Comparison of ENCODE assay signal across 1 cellular context in the genomic region with DNA sequence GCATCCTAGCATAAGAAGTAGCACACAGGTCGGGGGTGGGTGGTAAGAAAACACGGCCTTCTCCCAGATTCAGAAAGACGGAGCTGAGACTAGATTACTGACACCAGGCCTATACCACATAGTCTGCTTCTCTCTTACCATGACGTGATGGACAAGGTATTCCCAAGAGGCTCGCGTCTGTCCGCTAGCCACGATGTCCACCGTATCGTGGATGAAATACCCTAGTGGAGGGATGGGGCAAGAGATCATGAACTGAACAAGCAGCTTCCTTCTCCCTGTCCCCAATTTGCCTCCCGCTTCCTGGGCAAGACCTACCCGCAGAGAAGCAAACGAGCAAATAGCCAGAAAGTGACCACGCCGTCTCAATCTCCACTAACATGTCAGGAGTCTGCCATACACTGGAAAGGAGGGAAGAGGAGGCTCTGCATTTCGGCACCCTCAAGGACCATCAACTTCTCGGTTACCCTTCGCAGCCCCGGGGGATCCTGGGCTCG.
A peak's percentile ranks its signal among the peaks of the same experiment; 100 is the strongest.
TF ChIP-seq lines count a peak whose summit lies in the region.

No MANE protein-coding gene starts in this region.

TF ChIP-seq in K562, 482 proteins besides CTCF, POLR2A, EP300 and RAD21 (continued from another document and continues in another):
- TF ChIP-seq, protein P1, sequence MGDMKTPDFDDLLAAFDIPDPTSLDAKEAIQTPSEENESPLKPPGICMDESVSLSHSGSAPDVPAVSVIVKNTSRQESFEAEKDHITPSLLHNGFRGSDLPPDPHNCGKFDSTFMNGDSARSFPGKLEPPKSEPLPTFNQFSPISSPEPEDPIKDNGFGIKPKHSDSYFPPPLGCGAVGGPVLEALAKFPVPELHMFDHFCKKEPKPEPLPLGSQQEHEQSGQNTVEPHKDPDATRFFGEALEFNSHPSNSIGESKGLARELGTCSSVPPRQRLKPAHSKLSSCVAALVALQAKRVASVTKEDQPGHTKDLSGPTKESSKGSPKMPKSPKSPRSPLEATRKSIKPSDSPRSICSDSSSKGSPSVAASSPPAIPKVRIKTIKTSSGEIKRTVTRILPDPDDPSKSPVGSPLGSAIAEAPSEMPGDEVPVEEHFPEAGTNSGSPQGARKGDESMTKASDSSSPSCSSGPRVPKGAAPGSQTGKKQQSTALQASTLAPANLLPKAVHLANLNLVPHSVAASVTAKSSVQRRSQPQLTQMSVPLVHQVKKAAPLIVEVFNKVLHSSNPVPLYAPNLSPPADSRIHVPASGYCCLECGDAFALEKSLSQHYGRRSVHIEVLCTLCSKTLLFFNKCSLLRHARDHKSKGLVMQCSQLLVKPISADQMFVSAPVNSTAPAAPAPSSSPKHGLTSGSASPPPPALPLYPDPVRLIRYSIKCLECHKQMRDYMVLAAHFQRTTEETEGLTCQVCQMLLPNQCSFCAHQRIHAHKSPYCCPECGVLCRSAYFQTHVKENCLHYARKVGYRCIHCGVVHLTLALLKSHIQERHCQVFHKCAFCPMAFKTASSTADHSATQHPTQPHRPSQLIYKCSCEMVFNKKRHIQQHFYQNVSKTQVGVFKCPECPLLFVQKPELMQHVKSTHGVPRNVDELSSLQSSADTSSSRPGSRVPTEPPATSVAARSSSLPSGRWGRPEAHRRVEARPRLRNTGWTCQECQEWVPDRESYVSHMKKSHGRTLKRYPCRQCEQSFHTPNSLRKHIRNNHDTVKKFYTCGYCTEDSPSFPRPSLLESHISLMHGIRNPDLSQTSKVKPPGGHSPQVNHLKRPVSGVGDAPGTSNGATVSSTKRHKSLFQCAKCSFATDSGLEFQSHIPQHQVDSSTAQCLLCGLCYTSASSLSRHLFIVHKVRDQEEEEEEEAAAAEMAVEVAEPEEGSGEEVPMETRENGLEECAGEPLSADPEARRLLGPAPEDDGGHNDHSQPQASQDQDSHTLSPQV (IDR thresholded peaks at IDR 0.05), result no peak
- TF ChIP-seq ZNF717 (CRISPR knock-in tag; IDR thresholded peaks at IDR 0.05) (no peak; the same call in 1 of the 2 replicates), TSC22D4 (tag; IDR thresholded peaks at IDR 0.05) (no peak), ZNF311 (CRISPR knock-in tag; IDR thresholded peaks at IDR 0.05) (no peak), CBX3 (IDR thresholded peaks at IDR 0.05; ENCODE audit: borderline replicate concordance in 1 of 2, low read length in 2 of 2) (peak in 1 of 2 experiments; percentile 34; a peak in 1 of 3 replicates), CREB1 (IDR thresholded peaks at IDR 0.05) (no peak), CREB1 (CRISPR knock-in tag; IDR thresholded peaks at IDR 0.05) (no peak), MTF1 (CRISPR knock-in tag; IDR thresholded peaks at IDR 0.05; ENCODE audit: borderline replicate concordance) (no peak), ZNF253 (CRISPR knock-in tag; conservative IDR thresholded peaks at IDR 0.05) (peak; percentile 48; the same call in 1 of the 2 replicates), GATA2 (CRISPR knock-in tag; IDR thresholded peaks at IDR 0.05) (no peak), NR3C1 (CRISPR knock-in tag; IDR thresholded peaks at IDR 0.05) (no peak), CBX5 (IDR thresholded peaks at IDR 0.05; ENCODE audit: borderline replicate concordance, low read depth) (peak; percentile 0; the same call in 1 of the 2 replicates), NFRKB (IDR thresholded peaks at IDR 0.05; ENCODE audit: low read depth) (no peak), ESRRB (CRISPR knock-in tag; IDR thresholded peaks at IDR 0.05; ENCODE audit: borderline replicate concordance) (no peak), SMAD4 (CRISPR knock-in tag; conservative IDR thresholded peaks at IDR 0.05) (no peak), ZNF766 (CRISPR knock-in tag; conservative IDR thresholded peaks at IDR 0.05) (no peak), PCBP1 (IDR thresholded peaks at IDR 0.05; ENCODE audit: low read depth, low read length, poor library complexity, severe bottlenecking) (no peak), ZNF324 (CRISPR knock-in tag; IDR thresholded peaks at IDR 0.05) (no peak), POU5F1 (IDR thresholded peaks at IDR 0.05; ENCODE audit: borderline replicate concordance, low read depth, low read length, partially characterized antibody) (no peak), POLR2H (tag; IDR thresholded peaks at IDR 0.05; ENCODE audit: low read depth) (no peak), ILK (tag; IDR thresholded peaks at IDR 0.05; ENCODE audit: borderline replicate concordance, low read depth) (no peak), MCM2 (IDR thresholded peaks at IDR 0.05; ENCODE audit: low read depth) (no peak), CHD1 (IDR thresholded peaks at IDR 0.05; ENCODE audit: low read length) (no peak), NCOA4 (IDR thresholded peaks at IDR 0.05; ENCODE audit: partially characterized antibody) (no peak), SETDB1 (IDR thresholded peaks at IDR 0.05; ENCODE audit: low read length) (no peak)
- TF ChIP-seq, protein P2, sequence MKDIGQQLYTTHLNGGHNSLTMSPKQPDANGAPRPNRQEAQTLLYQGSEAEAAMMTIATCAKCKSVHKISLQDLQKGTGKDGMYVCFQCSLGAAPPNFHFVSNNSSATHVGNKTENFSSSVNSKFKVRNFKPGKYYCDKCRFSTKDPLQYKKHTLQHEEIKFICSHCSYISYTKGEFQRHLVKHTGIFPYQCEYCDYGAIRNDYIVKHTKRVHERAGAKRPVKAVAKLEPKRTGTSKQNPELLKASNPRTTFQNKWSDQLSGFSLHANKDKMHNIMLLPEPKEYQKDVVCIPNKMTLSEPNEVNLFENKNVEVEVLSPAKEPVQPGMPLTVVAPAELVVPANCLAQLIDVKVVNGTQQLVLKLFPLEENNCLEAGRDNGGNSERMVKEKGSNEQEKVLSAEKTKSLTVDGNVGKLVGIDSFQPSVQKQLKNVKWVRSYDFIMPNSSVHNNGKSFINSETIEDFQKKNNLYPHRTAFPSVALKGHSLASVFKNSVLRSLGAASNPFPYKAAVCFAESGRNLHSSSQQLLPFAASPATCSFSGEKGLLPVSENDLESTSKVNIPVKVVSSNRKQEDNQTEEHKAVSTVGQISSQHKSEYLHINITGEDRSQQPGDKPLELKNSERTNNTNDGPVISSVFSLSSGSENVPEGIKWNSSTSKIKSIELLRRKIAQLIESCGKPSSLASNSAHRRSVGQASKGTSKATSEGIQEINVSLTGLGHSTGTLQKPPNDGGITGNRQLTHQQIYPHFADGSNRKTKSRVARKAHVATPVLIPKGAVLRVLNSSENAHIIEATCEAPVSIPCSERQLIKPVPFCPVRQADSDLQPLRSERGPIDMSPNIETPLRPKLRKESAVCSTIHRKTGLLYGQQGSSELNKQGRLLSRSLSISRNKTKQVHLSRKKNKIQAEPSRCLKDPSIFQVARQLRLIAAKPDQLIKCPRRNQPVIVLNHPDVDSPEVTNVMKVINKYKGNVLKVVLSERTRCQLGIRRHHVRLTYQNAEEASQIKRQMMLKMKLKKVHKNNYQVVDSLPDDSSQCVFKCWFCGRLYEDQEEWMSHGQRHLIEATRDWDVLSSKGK (CRISPR knock-in tag; IDR thresholded peaks at IDR 0.05), result no peak
- TF ChIP-seq, protein P3, sequence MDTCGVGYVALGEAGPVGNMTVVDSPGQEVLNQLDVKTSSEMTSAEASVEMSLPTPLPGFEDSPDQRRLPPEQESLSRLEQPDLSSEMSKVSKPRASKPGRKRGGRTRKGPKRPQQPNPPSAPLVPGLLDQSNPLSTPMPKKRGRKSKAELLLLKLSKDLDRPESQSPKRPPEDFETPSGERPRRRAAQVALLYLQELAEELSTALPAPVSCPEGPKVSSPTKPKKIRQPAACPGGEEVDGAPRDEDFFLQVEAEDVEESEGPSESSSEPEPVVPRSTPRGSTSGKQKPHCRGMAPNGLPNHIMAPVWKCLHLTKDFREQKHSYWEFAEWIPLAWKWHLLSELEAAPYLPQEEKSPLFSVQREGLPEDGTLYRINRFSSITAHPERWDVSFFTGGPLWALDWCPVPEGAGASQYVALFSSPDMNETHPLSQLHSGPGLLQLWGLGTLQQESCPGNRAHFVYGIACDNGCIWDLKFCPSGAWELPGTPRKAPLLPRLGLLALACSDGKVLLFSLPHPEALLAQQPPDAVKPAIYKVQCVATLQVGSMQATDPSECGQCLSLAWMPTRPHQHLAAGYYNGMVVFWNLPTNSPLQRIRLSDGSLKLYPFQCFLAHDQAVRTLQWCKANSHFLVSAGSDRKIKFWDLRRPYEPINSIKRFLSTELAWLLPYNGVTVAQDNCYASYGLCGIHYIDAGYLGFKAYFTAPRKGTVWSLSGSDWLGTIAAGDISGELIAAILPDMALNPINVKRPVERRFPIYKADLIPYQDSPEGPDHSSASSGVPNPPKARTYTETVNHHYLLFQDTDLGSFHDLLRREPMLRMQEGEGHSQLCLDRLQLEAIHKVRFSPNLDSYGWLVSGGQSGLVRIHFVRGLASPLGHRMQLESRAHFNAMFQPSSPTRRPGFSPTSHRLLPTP (IDR thresholded peaks at IDR 0.05; ENCODE audit: borderline replicate concordance, extremely low read depth, insufficient read length), result no peak
- TF ChIP-seq, protein P4, sequence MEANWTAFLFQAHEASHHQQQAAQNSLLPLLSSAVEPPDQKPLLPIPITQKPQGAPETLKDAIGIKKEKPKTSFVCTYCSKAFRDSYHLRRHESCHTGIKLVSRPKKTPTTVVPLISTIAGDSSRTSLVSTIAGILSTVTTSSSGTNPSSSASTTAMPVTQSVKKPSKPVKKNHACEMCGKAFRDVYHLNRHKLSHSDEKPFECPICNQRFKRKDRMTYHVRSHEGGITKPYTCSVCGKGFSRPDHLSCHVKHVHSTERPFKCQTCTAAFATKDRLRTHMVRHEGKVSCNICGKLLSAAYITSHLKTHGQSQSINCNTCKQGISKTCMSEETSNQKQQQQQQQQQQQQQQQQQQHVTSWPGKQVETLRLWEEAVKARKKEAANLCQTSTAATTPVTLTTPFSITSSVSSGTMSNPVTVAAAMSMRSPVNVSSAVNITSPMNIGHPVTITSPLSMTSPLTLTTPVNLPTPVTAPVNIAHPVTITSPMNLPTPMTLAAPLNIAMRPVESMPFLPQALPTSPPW (CRISPR knock-in tag; IDR thresholded peaks at IDR 0.05), result no peak
- TF ChIP-seq, protein P5, sequence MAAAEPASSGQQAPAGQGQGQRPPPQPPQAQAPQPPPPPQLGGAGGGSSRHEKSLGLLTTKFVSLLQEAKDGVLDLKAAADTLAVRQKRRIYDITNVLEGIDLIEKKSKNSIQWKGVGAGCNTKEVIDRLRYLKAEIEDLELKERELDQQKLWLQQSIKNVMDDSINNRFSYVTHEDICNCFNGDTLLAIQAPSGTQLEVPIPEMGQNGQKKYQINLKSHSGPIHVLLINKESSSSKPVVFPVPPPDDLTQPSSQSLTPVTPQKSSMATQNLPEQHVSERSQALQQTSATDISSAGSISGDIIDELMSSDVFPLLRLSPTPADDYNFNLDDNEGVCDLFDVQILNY (CRISPR knock-in tag; IDR thresholded peaks at IDR 0.05), result peak; percentile 7; the same call in 1 of the 2 replicates
- TF ChIP-seq, protein P6, sequence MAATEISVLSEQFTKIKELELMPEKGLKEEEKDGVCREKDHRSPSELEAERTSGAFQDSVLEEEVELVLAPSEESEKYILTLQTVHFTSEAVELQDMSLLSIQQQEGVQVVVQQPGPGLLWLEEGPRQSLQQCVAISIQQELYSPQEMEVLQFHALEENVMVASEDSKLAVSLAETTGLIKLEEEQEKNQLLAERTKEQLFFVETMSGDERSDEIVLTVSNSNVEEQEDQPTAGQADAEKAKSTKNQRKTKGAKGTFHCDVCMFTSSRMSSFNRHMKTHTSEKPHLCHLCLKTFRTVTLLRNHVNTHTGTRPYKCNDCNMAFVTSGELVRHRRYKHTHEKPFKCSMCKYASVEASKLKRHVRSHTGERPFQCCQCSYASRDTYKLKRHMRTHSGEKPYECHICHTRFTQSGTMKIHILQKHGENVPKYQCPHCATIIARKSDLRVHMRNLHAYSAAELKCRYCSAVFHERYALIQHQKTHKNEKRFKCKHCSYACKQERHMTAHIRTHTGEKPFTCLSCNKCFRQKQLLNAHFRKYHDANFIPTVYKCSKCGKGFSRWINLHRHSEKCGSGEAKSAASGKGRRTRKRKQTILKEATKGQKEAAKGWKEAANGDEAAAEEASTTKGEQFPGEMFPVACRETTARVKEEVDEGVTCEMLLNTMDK (IDR thresholded peaks at IDR 0.05; ENCODE audit: borderline replicate concordance, insufficient read depth, low read depth, low read length, poor library complexity, severe bottlenecking), result peak; percentile 60
- TF ChIP-seq, protein P7, sequence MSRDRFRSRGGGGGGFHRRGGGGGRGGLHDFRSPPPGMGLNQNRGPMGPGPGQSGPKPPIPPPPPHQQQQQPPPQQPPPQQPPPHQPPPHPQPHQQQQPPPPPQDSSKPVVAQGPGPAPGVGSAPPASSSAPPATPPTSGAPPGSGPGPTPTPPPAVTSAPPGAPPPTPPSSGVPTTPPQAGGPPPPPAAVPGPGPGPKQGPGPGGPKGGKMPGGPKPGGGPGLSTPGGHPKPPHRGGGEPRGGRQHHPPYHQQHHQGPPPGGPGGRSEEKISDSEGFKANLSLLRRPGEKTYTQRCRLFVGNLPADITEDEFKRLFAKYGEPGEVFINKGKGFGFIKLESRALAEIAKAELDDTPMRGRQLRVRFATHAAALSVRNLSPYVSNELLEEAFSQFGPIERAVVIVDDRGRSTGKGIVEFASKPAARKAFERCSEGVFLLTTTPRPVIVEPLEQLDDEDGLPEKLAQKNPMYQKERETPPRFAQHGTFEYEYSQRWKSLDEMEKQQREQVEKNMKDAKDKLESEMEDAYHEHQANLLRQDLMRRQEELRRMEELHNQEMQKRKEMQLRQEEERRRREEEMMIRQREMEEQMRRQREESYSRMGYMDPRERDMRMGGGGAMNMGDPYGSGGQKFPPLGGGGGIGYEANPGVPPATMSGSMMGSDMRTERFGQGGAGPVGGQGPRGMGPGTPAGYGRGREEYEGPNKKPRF (IDR thresholded peaks at IDR 0.05; ENCODE audit: low read depth, low read length), result no peak
- TF ChIP-seq, protein P8, sequence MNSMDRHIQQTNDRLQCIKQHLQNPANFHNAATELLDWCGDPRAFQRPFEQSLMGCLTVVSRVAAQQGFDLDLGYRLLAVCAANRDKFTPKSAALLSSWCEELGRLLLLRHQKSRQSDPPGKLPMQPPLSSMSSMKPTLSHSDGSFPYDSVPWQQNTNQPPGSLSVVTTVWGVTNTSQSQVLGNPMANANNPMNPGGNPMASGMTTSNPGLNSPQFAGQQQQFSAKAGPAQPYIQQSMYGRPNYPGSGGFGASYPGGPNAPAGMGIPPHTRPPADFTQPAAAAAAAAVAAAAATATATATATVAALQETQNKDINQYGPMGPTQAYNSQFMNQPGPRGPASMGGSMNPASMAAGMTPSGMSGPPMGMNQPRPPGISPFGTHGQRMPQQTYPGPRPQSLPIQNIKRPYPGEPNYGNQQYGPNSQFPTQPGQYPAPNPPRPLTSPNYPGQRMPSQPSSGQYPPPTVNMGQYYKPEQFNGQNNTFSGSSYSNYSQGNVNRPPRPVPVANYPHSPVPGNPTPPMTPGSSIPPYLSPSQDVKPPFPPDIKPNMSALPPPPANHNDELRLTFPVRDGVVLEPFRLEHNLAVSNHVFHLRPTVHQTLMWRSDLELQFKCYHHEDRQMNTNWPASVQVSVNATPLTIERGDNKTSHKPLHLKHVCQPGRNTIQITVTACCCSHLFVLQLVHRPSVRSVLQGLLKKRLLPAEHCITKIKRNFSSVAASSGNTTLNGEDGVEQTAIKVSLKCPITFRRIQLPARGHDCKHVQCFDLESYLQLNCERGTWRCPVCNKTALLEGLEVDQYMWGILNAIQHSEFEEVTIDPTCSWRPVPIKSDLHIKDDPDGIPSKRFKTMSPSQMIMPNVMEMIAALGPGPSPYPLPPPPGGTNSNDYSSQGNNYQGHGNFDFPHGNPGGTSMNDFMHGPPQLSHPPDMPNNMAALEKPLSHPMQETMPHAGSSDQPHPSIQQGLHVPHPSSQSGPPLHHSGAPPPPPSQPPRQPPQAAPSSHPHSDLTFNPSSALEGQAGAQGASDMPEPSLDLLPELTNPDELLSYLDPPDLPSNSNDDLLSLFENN (IDR thresholded peaks at IDR 0.05; ENCODE audit: low read depth in 2 of 2, low read length in 2 of 2), result no peak
